Comparison of ENCODE assay signal across 20 cellular contexts in the genomic region with DNA sequence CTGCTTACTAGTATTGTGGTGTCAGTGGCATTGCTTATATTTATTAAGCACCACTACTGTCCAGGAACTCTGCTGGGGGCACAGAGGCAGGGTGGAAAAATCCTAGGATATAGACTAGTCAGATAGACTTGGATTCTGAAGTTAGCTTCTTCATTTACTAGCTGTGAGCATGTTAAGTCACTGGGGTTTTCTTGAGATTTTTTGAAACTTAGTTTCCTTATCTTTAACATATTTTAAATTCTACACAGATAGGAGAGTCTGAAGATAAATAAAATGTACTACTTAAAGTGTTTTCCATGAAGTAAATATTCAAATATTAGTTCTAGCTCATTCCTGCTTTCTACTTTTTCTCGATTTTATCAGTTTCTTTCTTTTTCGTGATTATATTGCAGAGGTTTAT.
"Had no signal": no experiment of that assay in that cellular context is flagged by ENCODE, and none has a peak within 500 bp of the region (broad histone marks: within the 10 kb centered on the region; RNA-seq: fewer than 3 reads in every experiment).

No MANE protein-coding gene starts in this region.

- H3K36me3 Mint-ChIP-seq: mesothelial cell of epicardium had no signal

- H3K36me3 ChIP-seq: colonic mucosa, esophagus squamous epithelium, gastroesophageal sphincter, heart left ventricle, left lung, lower lobe of right lung had no signal

- H3K9me3 ChIP-seq: colonic mucosa, esophagus squamous epithelium, gastroesophageal sphincter, heart left ventricle, left lung, lower lobe of right lung, mucosa of descending colon had no signal

- H3K4me3 Mint-ChIP-seq: dendritic cell treated with granulocyte-macrophage colony-stimulating factor and Interleukin-4, amounts not matched to agents 40 ng/mL and 50 ng/mL, for 4 days; effector memory CD8-positive, alpha-beta T cell; endodermal cell; mesothelial cell of epicardium had no signal

- H3K4me3 ChIP-seq: colonic mucosa, esophagus squamous epithelium, gastroesophageal sphincter, heart left ventricle, left lung, lower lobe of right lung, mucosa of descending colon had no signal

- H3K27me3 ChIP-seq: colonic mucosa, esophagus squamous epithelium, foreskin keratinocyte, gastroesophageal sphincter, heart left ventricle, left lung had no signal

- H3K27ac Mint-ChIP-seq: dendritic cell treated with granulocyte-macrophage colony-stimulating factor and Interleukin-4, amounts not matched to agents 40 ng/mL and 50 ng/mL, for 4 days; effector memory CD8-positive, alpha-beta T cell; endodermal cell; mesothelial cell of epicardium had no signal

- H3K27me3 Mint-ChIP-seq: dendritic cell treated with granulocyte-macrophage colony-stimulating factor and Interleukin-4, amounts not matched to agents 40 ng/mL and 50 ng/mL, for 4 days; effector memory CD8-positive, alpha-beta T cell had no signal

- DNase-seq: colonic mucosa; cortex of kidney; effector CD8-positive, alpha-beta T cell; effector memory CD8-positive, alpha-beta T cell; endodermal cell; erythroblast; esophagus squamous epithelium; foreskin keratinocyte; heart left ventricle; hippocampal formation; left cardiac atrium; left lung; left ventricle myocardium superior; lower lobe of right lung; mesenchymal stem cell; mucosa of descending colon had no signal

- H3K4me1 Mint-ChIP-seq: mesothelial cell of epicardium had no signal

- H3K4me1 ChIP-seq: colonic mucosa, gastroesophageal sphincter, heart left ventricle, left lung had no signal

- H3K9me3 Mint-ChIP-seq: endodermal cell, mesothelial cell of epicardium had no signal

- H3K27ac ChIP-seq: colonic mucosa, epithelial cell of prostate, esophagus squamous epithelium, foreskin keratinocyte, gastroesophageal sphincter, heart left ventricle, left lung, lower lobe of right lung had no signal
